In the genomic region with DNA sequence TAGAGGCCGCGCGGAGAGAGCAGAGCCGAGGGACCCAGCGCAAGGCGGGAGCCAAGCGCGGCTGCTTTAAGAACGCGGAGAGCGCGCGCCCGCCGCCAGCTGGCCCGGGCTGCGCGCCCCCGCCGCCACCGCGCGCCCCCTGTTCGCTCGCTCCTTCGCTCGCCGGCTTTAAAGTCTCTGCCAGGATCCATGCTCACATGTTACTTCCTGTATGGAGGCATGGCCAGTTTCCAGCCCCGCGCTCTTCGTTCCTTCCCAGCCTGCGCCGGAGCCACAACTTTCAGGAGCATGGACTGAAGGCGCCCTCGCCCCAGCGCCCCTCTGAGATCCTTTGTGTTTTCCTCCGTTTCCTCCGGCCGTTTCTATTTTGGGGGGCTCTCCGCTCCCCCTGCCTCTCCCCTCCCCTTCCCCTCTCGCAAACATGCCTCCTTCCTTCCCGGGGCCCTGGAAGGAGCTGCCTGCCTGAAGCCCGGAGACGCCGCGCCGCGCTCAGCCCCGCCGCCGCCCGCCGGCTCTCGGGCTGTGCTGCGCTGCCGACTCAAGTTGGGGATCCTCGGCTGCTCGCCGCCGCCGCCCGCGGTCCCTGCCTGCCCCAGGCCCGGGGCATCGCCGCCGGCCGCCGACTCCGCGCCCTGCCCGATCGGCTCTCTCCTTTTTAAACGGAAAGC, we compare ENCODE assay signal across 1 cellular context.
TF ChIP-seq lines count a peak whose summit lies in the region.

A gene (plus strand): TSS at position 198 of the 668 bp plus-strand sequence. CDS start 717 bp downstream, outside the sequence.

TF ChIP-seq in HepG2, 621 proteins besides CTCF, POLR2A, EP300 and RAD21 (continued from another document and continues in another):
- TF ChIP-seq ZIK1 (CRISPR knock-in tag; IDR thresholded peaks at IDR 0.05; ENCODE audit: borderline replicate concordance, low read depth): peak; percentile 62; the same call in 1 of the 2 replicates
- TF ChIP-seq, protein P1, sequence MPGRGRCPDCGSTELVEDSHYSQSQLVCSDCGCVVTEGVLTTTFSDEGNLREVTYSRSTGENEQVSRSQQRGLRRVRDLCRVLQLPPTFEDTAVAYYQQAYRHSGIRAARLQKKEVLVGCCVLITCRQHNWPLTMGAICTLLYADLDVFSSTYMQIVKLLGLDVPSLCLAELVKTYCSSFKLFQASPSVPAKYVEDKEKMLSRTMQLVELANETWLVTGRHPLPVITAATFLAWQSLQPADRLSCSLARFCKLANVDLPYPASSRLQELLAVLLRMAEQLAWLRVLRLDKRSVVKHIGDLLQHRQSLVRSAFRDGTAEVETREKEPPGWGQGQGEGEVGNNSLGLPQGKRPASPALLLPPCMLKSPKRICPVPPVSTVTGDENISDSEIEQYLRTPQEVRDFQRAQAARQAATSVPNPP (CRISPR knock-in tag; IDR thresholded peaks at IDR 0.05): no peak
- no peak for TF ChIP-seq HNRNPUL1 (IDR thresholded peaks at IDR 0.05; ENCODE audit: low read depth, low read length)
- TF ChIP-seq MTF1 (CRISPR knock-in tag; IDR thresholded peaks at IDR 0.05): no peak
- no peak for TF ChIP-seq ZFP36L1 (CRISPR knock-in tag; IDR thresholded peaks at IDR 0.05)
- TF ChIP-seq, protein P2, sequence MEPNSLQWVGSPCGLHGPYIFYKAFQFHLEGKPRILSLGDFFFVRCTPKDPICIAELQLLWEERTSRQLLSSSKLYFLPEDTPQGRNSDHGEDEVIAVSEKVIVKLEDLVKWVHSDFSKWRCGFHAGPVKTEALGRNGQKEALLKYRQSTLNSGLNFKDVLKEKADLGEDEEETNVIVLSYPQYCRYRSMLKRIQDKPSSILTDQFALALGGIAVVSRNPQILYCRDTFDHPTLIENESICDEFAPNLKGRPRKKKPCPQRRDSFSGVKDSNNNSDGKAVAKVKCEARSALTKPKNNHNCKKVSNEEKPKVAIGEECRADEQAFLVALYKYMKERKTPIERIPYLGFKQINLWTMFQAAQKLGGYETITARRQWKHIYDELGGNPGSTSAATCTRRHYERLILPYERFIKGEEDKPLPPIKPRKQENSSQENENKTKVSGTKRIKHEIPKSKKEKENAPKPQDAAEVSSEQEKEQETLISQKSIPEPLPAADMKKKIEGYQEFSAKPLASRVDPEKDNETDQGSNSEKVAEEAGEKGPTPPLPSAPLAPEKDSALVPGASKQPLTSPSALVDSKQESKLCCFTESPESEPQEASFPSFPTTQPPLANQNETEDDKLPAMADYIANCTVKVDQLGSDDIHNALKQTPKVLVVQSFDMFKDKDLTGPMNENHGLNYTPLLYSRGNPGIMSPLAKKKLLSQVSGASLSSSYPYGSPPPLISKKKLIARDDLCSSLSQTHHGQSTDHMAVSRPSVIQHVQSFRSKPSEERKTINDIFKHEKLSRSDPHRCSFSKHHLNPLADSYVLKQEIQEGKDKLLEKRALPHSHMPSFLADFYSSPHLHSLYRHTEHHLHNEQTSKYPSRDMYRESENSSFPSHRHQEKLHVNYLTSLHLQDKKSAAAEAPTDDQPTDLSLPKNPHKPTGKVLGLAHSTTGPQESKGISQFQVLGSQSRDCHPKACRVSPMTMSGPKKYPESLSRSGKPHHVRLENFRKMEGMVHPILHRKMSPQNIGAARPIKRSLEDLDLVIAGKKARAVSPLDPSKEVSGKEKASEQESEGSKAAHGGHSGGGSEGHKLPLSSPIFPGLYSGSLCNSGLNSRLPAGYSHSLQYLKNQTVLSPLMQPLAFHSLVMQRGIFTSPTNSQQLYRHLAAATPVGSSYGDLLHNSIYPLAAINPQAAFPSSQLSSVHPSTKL (CRISPR knock-in tag; IDR thresholded peaks at IDR 0.05): 0 out of 2 replicates have a peak, but pooled peaks have one; percentile 14
- TF ChIP-seq MZF1 (CRISPR knock-in tag; IDR thresholded peaks at IDR 0.05; ENCODE audit: borderline replicate concordance): no peak
- TF ChIP-seq, protein P3, sequence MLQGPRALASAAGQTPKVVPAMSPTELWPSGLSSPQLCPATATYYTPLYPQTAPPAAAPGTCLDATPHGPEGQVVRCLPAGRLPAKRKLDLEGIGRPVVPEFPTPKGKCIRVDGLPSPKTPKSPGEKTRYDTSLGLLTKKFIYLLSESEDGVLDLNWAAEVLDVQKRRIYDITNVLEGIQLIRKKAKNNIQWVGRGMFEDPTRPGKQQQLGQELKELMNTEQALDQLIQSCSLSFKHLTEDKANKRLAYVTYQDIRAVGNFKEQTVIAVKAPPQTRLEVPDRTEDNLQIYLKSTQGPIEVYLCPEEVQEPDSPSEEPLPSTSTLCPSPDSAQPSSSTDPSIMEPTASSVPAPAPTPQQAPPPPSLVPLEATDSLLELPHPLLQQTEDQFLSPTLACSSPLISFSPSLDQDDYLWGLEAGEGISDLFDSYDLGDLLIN (CRISPR knock-in tag; IDR thresholded peaks at IDR 0.05; ENCODE audit: borderline replicate concordance): no peak
- TF ChIP-seq, protein P4, sequence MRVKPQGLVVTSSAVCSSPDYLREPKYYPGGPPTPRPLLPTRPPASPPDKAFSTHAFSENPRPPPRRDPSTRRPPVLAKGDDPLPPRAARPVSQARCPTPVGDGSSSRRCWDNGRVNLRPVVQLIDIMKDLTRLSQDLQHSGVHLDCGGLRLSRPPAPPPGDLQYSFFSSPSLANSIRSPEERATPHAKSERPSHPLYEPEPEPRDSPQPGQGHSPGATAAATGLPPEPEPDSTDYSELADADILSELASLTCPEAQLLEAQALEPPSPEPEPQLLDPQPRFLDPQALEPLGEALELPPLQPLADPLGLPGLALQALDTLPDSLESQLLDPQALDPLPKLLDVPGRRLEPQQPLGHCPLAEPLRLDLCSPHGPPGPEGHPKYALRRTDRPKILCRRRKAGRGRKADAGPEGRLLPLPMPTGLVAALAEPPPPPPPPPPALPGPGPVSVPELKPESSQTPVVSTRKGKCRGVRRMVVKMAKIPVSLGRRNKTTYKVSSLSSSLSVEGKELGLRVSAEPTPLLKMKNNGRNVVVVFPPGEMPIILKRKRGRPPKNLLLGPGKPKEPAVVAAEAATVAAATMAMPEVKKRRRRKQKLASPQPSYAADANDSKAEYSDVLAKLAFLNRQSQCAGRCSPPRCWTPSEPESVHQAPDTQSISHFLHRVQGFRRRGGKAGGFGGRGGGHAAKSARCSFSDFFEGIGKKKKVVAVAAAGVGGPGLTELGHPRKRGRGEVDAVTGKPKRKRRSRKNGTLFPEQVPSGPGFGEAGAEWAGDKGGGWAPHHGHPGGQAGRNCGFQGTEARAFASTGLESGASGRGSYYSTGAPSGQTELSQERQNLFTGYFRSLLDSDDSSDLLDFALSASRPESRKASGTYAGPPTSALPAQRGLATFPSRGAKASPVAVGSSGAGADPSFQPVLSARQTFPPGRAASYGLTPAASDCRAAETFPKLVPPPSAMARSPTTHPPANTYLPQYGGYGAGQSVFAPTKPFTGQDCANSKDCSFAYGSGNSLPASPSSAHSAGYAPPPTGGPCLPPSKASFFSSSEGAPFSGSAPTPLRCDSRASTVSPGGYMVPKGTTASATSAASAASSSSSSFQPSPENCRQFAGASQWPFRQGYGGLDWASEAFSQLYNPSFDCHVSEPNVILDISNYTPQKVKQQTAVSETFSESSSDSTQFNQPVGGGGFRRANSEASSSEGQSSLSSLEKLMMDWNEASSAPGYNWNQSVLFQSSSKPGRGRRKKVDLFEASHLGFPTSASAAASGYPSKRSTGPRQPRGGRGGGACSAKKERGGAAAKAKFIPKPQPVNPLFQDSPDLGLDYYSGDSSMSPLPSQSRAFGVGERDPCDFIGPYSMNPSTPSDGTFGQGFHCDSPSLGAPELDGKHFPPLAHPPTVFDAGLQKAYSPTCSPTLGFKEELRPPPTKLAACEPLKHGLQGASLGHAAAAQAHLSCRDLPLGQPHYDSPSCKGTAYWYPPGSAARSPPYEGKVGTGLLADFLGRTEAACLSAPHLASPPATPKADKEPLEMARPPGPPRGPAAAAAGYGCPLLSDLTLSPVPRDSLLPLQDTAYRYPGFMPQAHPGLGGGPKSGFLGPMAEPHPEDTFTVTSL (CRISPR knock-in tag; IDR thresholded peaks at IDR 0.05; ENCODE audit: borderline replicate concordance): no peak
- TF ChIP-seq, protein P5, sequence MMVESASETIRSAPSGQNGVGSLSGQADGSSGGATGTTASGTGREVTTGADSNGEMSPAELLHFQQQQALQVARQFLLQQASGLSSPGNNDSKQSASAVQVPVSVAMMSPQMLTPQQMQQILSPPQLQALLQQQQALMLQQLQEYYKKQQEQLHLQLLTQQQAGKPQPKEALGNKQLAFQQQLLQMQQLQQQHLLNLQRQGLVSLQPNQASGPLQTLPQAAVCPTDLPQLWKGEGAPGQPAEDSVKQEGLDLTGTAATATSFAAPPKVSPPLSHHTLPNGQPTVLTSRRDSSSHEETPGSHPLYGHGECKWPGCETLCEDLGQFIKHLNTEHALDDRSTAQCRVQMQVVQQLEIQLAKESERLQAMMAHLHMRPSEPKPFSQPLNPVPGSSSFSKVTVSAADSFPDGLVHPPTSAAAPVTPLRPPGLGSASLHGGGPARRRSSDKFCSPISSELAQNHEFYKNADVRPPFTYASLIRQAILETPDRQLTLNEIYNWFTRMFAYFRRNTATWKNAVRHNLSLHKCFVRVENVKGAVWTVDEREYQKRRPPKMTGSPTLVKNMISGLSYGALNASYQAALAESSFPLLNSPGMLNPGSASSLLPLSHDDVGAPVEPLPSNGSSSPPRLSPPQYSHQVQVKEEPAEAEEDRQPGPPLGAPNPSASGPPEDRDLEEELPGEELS (CRISPR knock-in tag; IDR thresholded peaks at IDR 0.05): peak; percentile 15; the same call in 1 of the 2 replicates
- TF ChIP-seq RXRB (CRISPR knock-in tag; IDR thresholded peaks at IDR 0.05; ENCODE audit: borderline replicate concordance): no peak; the same call in 1 of the 2 replicates
- TF ChIP-seq ZNF547 (CRISPR knock-in tag; IDR thresholded peaks at IDR 0.05): peak; percentile 36; the same call in 1 of the 2 replicates
- peak; percentile 75 for TF ChIP-seq ETV5 (CRISPR knock-in tag; IDR thresholded peaks at IDR 0.05; ENCODE audit: borderline replicate concordance)
- no peak for TF ChIP-seq KLF15 (CRISPR knock-in tag; IDR thresholded peaks at IDR 0.05; ENCODE audit: borderline replicate concordance)
- no peak for TF ChIP-seq ZSCAN30 (CRISPR knock-in tag; IDR thresholded peaks at IDR 0.05)
- TF ChIP-seq PLRG1 (conservative IDR thresholded peaks at IDR 0.05): no peak
- TF ChIP-seq, protein P6, sequence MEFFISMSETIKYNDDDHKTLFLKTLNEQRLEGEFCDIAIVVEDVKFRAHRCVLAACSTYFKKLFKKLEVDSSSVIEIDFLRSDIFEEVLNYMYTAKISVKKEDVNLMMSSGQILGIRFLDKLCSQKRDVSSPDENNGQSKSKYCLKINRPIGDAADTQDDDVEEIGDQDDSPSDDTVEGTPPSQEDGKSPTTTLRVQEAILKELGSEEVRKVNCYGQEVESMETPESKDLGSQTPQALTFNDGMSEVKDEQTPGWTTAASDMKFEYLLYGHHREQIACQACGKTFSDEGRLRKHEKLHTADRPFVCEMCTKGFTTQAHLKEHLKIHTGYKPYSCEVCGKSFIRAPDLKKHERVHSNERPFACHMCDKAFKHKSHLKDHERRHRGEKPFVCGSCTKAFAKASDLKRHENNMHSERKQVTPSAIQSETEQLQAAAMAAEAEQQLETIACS (CRISPR knock-in tag; IDR thresholded peaks at IDR 0.05): peak; percentile 97
- TF ChIP-seq SSRP1 (CRISPR knock-in tag; IDR thresholded peaks at IDR 0.05): no peak
- no peak for TF ChIP-seq CEBPB (IDR thresholded peaks at IDR 0.05; ENCODE audit: borderline replicate concordance, low read depth, low read length)
- TF ChIP-seq, protein P7, sequence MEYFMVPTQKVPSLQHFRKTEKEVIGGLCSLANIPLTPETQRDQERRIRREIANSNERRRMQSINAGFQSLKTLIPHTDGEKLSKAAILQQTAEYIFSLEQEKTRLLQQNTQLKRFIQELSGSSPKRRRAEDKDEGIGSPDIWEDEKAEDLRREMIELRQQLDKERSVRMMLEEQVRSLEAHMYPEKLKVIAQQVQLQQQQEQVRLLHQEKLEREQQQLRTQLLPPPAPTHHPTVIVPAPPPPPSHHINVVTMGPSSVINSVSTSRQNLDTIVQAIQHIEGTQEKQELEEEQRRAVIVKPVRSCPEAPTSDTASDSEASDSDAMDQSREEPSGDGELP (IDR thresholded peaks at IDR 0.05; ENCODE audit: borderline replicate concordance, low read depth): peak; percentile 85
- no peak; the same call in 1 of the 2 replicates for TF ChIP-seq CAMTA2 (CRISPR knock-in tag; IDR thresholded peaks at IDR 0.05; ENCODE audit: borderline replicate concordance)
- TF ChIP-seq ZBTB3 (CRISPR knock-in tag; IDR thresholded peaks at IDR 0.05; ENCODE audit: borderline replicate concordance, low read depth): no peak
- TF ChIP-seq, protein P8, sequence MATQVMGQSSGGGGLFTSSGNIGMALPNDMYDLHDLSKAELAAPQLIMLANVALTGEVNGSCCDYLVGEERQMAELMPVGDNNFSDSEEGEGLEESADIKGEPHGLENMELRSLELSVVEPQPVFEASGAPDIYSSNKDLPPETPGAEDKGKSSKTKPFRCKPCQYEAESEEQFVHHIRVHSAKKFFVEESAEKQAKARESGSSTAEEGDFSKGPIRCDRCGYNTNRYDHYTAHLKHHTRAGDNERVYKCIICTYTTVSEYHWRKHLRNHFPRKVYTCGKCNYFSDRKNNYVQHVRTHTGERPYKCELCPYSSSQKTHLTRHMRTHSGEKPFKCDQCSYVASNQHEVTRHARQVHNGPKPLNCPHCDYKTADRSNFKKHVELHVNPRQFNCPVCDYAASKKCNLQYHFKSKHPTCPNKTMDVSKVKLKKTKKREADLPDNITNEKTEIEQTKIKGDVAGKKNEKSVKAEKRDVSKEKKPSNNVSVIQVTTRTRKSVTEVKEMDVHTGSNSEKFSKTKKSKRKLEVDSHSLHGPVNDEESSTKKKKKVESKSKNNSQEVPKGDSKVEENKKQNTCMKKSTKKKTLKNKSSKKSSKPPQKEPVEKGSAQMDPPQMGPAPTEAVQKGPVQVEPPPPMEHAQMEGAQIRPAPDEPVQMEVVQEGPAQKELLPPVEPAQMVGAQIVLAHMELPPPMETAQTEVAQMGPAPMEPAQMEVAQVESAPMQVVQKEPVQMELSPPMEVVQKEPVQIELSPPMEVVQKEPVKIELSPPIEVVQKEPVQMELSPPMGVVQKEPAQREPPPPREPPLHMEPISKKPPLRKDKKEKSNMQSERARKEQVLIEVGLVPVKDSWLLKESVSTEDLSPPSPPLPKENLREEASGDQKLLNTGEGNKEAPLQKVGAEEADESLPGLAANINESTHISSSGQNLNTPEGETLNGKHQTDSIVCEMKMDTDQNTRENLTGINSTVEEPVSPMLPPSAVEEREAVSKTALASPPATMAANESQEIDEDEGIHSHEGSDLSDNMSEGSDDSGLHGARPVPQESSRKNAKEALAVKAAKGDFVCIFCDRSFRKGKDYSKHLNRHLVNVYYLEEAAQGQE (IDR thresholded peaks at IDR 0.05; ENCODE audit: borderline replicate concordance in 1 of 2, low read depth in 1 of 2, low read length in 2 of 2): no peak
- TF ChIP-seq, protein P9, sequence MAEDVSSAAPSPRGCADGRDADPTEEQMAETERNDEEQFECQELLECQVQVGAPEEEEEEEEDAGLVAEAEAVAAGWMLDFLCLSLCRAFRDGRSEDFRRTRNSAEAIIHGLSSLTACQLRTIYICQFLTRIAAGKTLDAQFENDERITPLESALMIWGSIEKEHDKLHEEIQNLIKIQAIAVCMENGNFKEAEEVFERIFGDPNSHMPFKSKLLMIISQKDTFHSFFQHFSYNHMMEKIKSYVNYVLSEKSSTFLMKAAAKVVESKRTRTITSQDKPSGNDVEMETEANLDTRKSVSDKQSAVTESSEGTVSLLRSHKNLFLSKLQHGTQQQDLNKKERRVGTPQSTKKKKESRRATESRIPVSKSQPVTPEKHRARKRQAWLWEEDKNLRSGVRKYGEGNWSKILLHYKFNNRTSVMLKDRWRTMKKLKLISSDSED (CRISPR knock-in tag; IDR thresholded peaks at IDR 0.05): 0 out of 2 replicates have a peak, but pooled peaks have one; percentile 63
- no peak for TF ChIP-seq DMAP1 (CRISPR knock-in tag; IDR thresholded peaks at IDR 0.05)
- peak; percentile 40 for TF ChIP-seq ZNF724P (CRISPR knock-in tag; IDR thresholded peaks at IDR 0.05; ENCODE audit: borderline replicate concordance)
- TF ChIP-seq ZNF564 (CRISPR knock-in tag; IDR thresholded peaks at IDR 0.05): no peak
- no peak for TF ChIP-seq ZNF296 (CRISPR knock-in tag; conservative IDR thresholded peaks at IDR 0.05)
- TF ChIP-seq CBX2 (IDR thresholded peaks at IDR 0.05; ENCODE audit: low read depth, low read length): no peak
- TF ChIP-seq CBX2 (CRISPR knock-in tag; IDR thresholded peaks at IDR 0.05; ENCODE audit: low read depth): no peak
